Comparison of ENCODE assay signal across 1 cellular context in the genomic region with DNA sequence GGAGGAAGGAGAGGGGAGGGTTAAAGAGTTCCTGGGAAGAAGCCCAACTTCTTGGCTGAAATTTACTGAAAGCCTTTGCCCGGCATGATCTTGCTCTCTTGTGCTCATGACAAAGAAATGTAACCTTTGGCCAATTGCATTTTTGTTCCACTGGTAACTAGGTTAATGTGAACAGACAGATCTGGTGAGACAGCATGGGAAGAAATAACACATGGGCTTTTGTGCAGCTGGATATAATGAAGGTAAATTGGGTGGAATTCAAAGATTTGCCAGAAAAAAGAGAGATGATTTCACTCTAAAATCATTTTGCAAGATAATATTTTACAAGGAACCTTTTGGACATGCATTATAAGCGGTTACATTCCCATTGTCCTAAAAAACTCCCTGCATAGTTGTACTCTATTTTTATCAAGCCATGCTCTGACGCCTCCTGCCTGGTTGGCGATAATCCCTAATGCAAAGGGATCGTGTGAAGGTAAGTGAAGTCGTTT.
TF ChIP-seq lines count a peak whose summit lies in the region.

No MANE protein-coding gene starts in this region.

TF ChIP-seq in GM23338, 12 proteins besides CTCF, POLR2A, EP300 and RAD21 (continued from another document):
- TF ChIP-seq ZNF462 (CRISPR knock-in tag; IDR thresholded peaks at IDR 0.05) (no peak), POLR2AphosphoS5 (IDR thresholded peaks at IDR 0.05; ENCODE audit: low read depth) (no peak), NANOG (IDR thresholded peaks at IDR 0.05; ENCODE audit: borderline replicate concordance) (no peak), EZH2 (IDR thresholded peaks at IDR 0.05; ENCODE audit: low read depth, unreplicated experiment) (no peak), ZNF114 (CRISPR knock-in tag; IDR thresholded peaks at IDR 0.05) (no peak)
TF ChIP-seq in GM23338: peak in this region for 0.
